In the genomic region with DNA sequence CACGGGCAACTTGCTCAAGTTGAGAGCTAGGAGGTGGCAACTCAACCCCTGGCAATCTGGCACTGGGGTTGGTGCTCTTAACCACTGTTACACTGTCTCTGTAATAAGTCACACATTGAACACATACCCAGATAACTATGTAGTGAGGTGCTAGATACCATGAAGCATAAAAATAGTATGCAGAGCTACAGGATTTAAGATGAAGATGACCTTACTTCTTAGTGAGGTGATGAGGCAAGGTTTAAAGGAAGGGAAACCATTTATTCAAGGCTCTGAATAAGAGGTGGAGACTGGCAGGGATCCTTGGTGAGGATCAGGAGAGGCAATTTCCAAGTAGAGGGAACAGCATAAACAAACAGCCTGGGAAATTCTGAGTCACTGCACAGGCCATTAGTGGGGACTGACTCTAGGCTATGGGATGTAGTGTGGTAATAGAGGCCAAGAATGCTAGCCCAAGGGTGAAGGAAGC, we compare ENCODE assay signal across 16 cellular contexts.
DNase-seq lines count a peak whose midpoint lies in the region; ATAC-seq and TF ChIP-seq lines count a peak whose summit lies in the region.
"Had no signal": no experiment of that assay in that cellular context is flagged by ENCODE, and none has a peak within 500 bp of the region (broad histone marks: within the 10 kb centered on the region; RNA-seq: fewer than 3 reads in every experiment).

No MANE protein-coding gene starts in this region.

- H3K36me3 ChIP-seq in PC-3 (ENCODE audit: low read depth, low read length), result no peaks in the 10 kb centered on the region
- H3K36me3 ChIP-seq in mesendoderm (ENCODE audit: control insufficient read depth, insufficient read depth, low read length), result no peaks in the 10 kb centered on the region
- H3K36me3 ChIP-seq in OCI-LY7 (ENCODE audit: insufficient read depth, low read length), result no peaks in the 10 kb centered on the region
- no peaks in the 10 kb centered on the region for H3K36me3 ChIP-seq in neuronal stem cell (replicated peaks in 1 of 2; ENCODE audit: control insufficient read depth in 2 of 2, insufficient read depth in 2 of 2, low read length in 2 of 2)

- H3K27ac ChIP-seq in PC-3 (ENCODE audit: low read length), result no peak overlapping the region
- no peak overlapping the region for H3K27ac ChIP-seq in mesendoderm (ENCODE audit: low read depth, low read length)
- H3K27ac ChIP-seq in OCI-LY7 (ENCODE audit: low read depth, low read length, poor library complexity, severe bottlenecking), result no peak overlapping the region
- no peak overlapping the region for H3K27ac ChIP-seq in neuronal stem cell (replicated peaks; ENCODE audit: low read length)
- H3K27ac ChIP-seq: coronary artery had no signal

- no peak overlapping the region for H3K56ac ChIP-seq in mesendoderm (ENCODE audit: low read length)

- H4K8ac ChIP-seq in mesendoderm (ENCODE audit: low read depth, low read length) (no peak overlapping the region), neuronal stem cell (ENCODE audit: low read depth, low read length) (no peak overlapping the region)

- H2BK5ac ChIP-seq in mesendoderm (ENCODE audit: low read length) (no peak overlapping the region), neuronal stem cell (ENCODE audit: low read length) (no peak overlapping the region)

- H3K9me2 ChIP-seq in PC-3 (replicated peaks; ENCODE audit: low read length) (no peaks in the 10 kb centered on the region), OCI-LY7 (ENCODE audit: insufficient read depth, low read length) (no peaks in the 10 kb centered on the region)

- H2AFZ ChIP-seq in PC-3 (ENCODE audit: low read length), result no peak overlapping the region
- H2AFZ ChIP-seq in OCI-LY7 (ENCODE audit: low read length), result no peak overlapping the region
- H2AFZ ChIP-seq in neuronal stem cell (ENCODE audit: low read length), result no peak overlapping the region

- no peak overlapping the region for H3K9ac ChIP-seq in PC-3 (ENCODE audit: low read length)
- no peak overlapping the region for H3K9ac ChIP-seq in mesendoderm (ENCODE audit: low read length)
- H3K9ac ChIP-seq in neuronal stem cell (ENCODE audit: low read depth, low read length, poor library complexity), result no peak overlapping the region

- H3K23ac ChIP-seq in mesendoderm (ENCODE audit: low read length) (no peak overlapping the region), neuronal stem cell (ENCODE audit: low read depth, low read length, poor library complexity) (no peak overlapping the region)

- H3K4me3 ChIP-seq in PC-3 (ENCODE audit: low read length), result no peak overlapping the region
- H3K4me3 ChIP-seq in epithelial cell of esophagus (ENCODE audit: low read length), result no peak overlapping the region
- no peak overlapping the region for H3K4me3 ChIP-seq in mesendoderm (ENCODE audit: low read length)
- H3K4me3 ChIP-seq in OCI-LY7 (ENCODE audit: low read depth, low read length, poor library complexity, severe bottlenecking), result no peak overlapping the region
- H3K4me3 ChIP-seq in neuronal stem cell (ENCODE audit: low read length in 2 of 2), result no peak overlapping the region
- H3K4me3 ChIP-seq: coronary artery had no signal

- no peak overlapping the region for H2BK120ac ChIP-seq in mesendoderm (ENCODE audit: low read depth, low read length)
- H2BK120ac ChIP-seq in neuronal stem cell (ENCODE audit: low read depth, low read length), result no peak overlapping the region

- H3K79me2 ChIP-seq in PC-3 (ENCODE audit: low read length), result no peaks in the 10 kb centered on the region
- no peaks in the 10 kb centered on the region for H3K79me2 ChIP-seq in mesendoderm (ENCODE audit: control insufficient read depth, insufficient read depth, low read length)
- H3K79me2 ChIP-seq in OCI-LY7 (ENCODE audit: insufficient read depth, low read depth, low read length), result no peaks in the 10 kb centered on the region

- no TSS peak for BruUV-seq in PC-3 (replicated peaks; lab: Mats Ljungman, UMichigan)
- BruUV-seq in OCI-LY7 (replicated peaks; lab: Mats Ljungman, UMichigan), result no TSS peak

- H3K14ac ChIP-seq in neuronal stem cell (ENCODE audit: low read length), result no peak overlapping the region

- no peaks in the 10 kb centered on the region for H3K9me3 ChIP-seq in PC-3 (ENCODE audit: low read length)
- H3K9me3 ChIP-seq in OCI-LY7 (ENCODE audit: low read length), result no peaks in the 10 kb centered on the region
- no peaks in the 10 kb centered on the region for H3K9me3 ChIP-seq in neuronal stem cell (replicated peaks in 1 of 2; ENCODE audit: control insufficient read depth in 2 of 2, insufficient read depth in 1 of 2, low read depth in 1 of 2, low read length in 2 of 2)

- H3K18ac ChIP-seq in mesendoderm (ENCODE audit: low read length) (no peak overlapping the region), neuronal stem cell (ENCODE audit: low read length) (no peak overlapping the region)

- H4K91ac ChIP-seq in neuronal stem cell (ENCODE audit: low read depth, low read length, poor library complexity), result no peak overlapping the region

- CTCF ChIA-PET in PC-3 (lab: Charles Lee) (no interaction called here), OCI-LY7 (lab: Charles Lee; ENCODE audit: unreplicated experiment) (no interaction called here)

- H3K4ac ChIP-seq in mesendoderm (ENCODE audit: low read depth, low read length) (no peak overlapping the region), neuronal stem cell (ENCODE audit: low read length) (no peak overlapping the region)

- WGBS in mesendoderm (ENCODE audit: extremely low coverage, insufficient coverage, low lambda C conversion rate), result no CpG with 5 or more reads among the region's 1 CpG
- WGBS in neuronal stem cell (ENCODE audit: extremely low coverage in 2 of 2, insufficient read length in 2 of 2, insufficient replicate concordance in 1 of 2), 2 donors, result no CpG with 5 or more reads among the region's 1 CpG

- no peaks in the 10 kb centered on the region for H4K20me1 ChIP-seq in PC-3 (ENCODE audit: low read length)
- no peaks in the 10 kb centered on the region for H4K20me1 ChIP-seq in OCI-LY7 (ENCODE audit: insufficient read depth, low read length)

- DNase-seq in EL (peak; percentile 83), PC-3 (peak; percentile 6), epithelial cell of esophagus (ENCODE audit: low read depth) (peak; percentile 57), mesendoderm (peak; percentile 10), OCI-LY7 (ENCODE audit: low spot score) (no peak), neuronal stem cell (ENCODE audit: low spot score) (no peak)
- DNase-seq: activated CD8-positive, alpha-beta memory T cell treated with anti-CD3 and anti-CD28 coated beads, Interleukin-2, amount 50 U/mL, for 48 hours; activated naive CD8-positive, alpha-beta T cell treated with anti-CD3 and anti-CD28 coated beads for 36 hours; CD4-positive, alpha-beta T cell; nephron progenitor cell; stimulated activated naive CD4-positive, alpha-beta T cell treated with Interleukin-2 at 50 U/mL for 16 hours; T-cell had no signal

- POLR2A ChIA-PET in PC-3 (lab: Charles Lee; ENCODE audit: unreplicated experiment) (no interaction called here), OCI-LY7 (lab: Charles Lee) (interaction anchor here (1.3 to 1.5 kb wide), 2 partner anchors 10 to 12 kb away, joined by 4 read pairs; no protein-coding TSS in a partner anchor)

- H2BK15ac ChIP-seq in mesendoderm (replicated peaks; ENCODE audit: low read depth), result no peak overlapping the region
- H2BK15ac ChIP-seq in neuronal stem cell (ENCODE audit: low read length), result no peak overlapping the region

- H2AK5ac ChIP-seq in mesendoderm (ENCODE audit: low read length), result no peak overlapping the region
- H2AK5ac ChIP-seq in neuronal stem cell (ENCODE audit: low read depth, low read length), result no peak overlapping the region

- H3K4me1 ChIP-seq in PC-3 (ENCODE audit: insufficient read depth, low read length), result no peaks in the 10 kb centered on the region
- H3K4me1 ChIP-seq in mesendoderm (ENCODE audit: control insufficient read depth, low read depth, low read length), result no peaks in the 10 kb centered on the region
- H3K4me1 ChIP-seq in OCI-LY7 (ENCODE audit: insufficient read depth, low read length, poor library complexity, severe bottlenecking), result no peaks in the 10 kb centered on the region
- H3K4me1 ChIP-seq in neuronal stem cell (ENCODE audit: control insufficient read depth in 2 of 2, insufficient read depth in 1 of 2, low read depth in 1 of 2, low read length in 2 of 2), result no peaks in the 10 kb centered on the region

- no peak overlapping the region for H4K5ac ChIP-seq in mesendoderm (ENCODE audit: low read length)

- intact Hi-C loops in PC-3 (cut with micrococcal nuclease) (no loop called here), OCI-LY7 (cut with micrococcal nuclease; ENCODE audit: unreplicated experiment) (no loop called here)

- H3K27me3 ChIP-seq in PC-3 (ENCODE audit: low read length) (no peaks in the 10 kb centered on the region), mesendoderm (ENCODE audit: insufficient read depth, low read length, poor library complexity) (no peaks in the 10 kb centered on the region), neuronal stem cell (ENCODE audit: control insufficient read depth in 3 of 3, insufficient read depth in 3 of 3, low read depth in 1 of 3, low read length in 3 of 3) (no peaks in the 10 kb centered on the region)

- H2BK12ac ChIP-seq in neuronal stem cell (ENCODE audit: low read length), result no peak overlapping the region

- TF ChIP-seq CTCF in PC-3 (conservative IDR thresholded peaks at IDR 0.05; ENCODE audit: low read depth, low read length) (no peak), epithelial cell of esophagus (IDR thresholded peaks at IDR 0.05; ENCODE audit: insufficient read depth, low read depth, low read length, missing control alignments) (no peak), OCI-LY7 (conservative IDR thresholded peaks at IDR 0.05; ENCODE audit: low read length) (no peak)

- no peak overlapping the region for H3K4me2 ChIP-seq in PC-3 (ENCODE audit: low read length)
- H3K4me2 ChIP-seq in mesendoderm (ENCODE audit: low read length), result no peak overlapping the region
- H3K4me2 ChIP-seq in OCI-LY7 (ENCODE audit: low read length), result no peak overlapping the region
- no peak overlapping the region for H3K4me2 ChIP-seq in neuronal stem cell (ENCODE audit: insufficient read depth, low read length, poor library complexity, severe bottlenecking)

- H3K79me1 ChIP-seq in mesendoderm (ENCODE audit: low read length), result no peaks in the 10 kb centered on the region
- no peaks in the 10 kb centered on the region for H3K79me1 ChIP-seq in neuronal stem cell (ENCODE audit: low read depth, low read length)

- H3F3A ChIP-seq in PC-3 (ENCODE audit: low read length, unreplicated experiment), result no peaks in the 10 kb centered on the region

- no peak for ATAC-seq in PC-3
- no peak for ATAC-seq in HG03571 (IDR thresholded peaks at IDR 0.05; ENCODE audit: unreplicated experiment)
- no peak for ATAC-seq in GM18907 (IDR thresholded peaks at IDR 0.05; ENCODE audit: unreplicated experiment)
- ATAC-seq: activated CD4-positive, CD25-positive, alpha-beta regulatory T cell treated with anti-CD3 and anti-CD28 coated beads, Interleukin-2, amount 50 U/mL, for 24 hours; T-cell had no signal

Comparison
In these comparisons a context has a peak if more than half of its experiments do, and no peak if none do; other contexts are left out.
1. DNase-seq: peak in EL (single experiment), PC-3 (single experiment), epithelial cell of esophagus (single experiment) and mesendoderm (single experiment); none in OCI-LY7 (single experiment) and neuronal stem cell (single experiment).